8 cellular contexts compared by ENCODE assay signal in genomic region chr16:30985401-30986128, GRCh38. TPM values are rescaled to one million over a fixed set of nuclear protein-coding genes. Genes with fewer than 3 reads are reported as not detected.
DNase-seq lines count a peak whose midpoint lies in the region; ATAC-seq and TF ChIP-seq lines count a peak whose summit lies in the region.

No MANE protein-coding gene starts in this region.

- ATAC-seq in HG03439 (IDR thresholded peaks at IDR 0.05; ENCODE audit: unreplicated experiment): no peak

- intact Hi-C loops in esophagus squamous epithelium (cut with DNase I): loop anchor here (5.0 kb wide), 2 partner anchors 157 to 457 kb away; partner anchors contain the start of gene ZNF843

- H3K9me3 Mint-ChIP-seq in activated CD4-positive, alpha-beta T cell treated with anti-CD3 and anti-CD28 coated beads, Interleukin-2, amount 10 ng/mL, durations not matched to agents 7 days and 5 days: no peaks in the 10 kb centered on the region
- H3K9me3 Mint-ChIP-seq in osteocyte (ENCODE audit: unreplicated experiment): no peaks in the 10 kb centered on the region

- CTCF ChIA-PET in activated CD4-positive, alpha-beta T cell treated with anti-CD3 and anti-CD28 coated beads, Interleukin-2, amount 10 ng/mL, durations not matched to agents 7 days and 5 days (lab: Charles Lee): interaction anchor here (0.5 to 4.4 kb wide), 26 partner anchors 8 to 320 kb away, joined by 3 to 23 read pairs (median 3); partner anchors contain the start of gene VKORC1

- TF ChIP-seq CTCF in esophagus squamous epithelium (IDR thresholded peaks at IDR 0.05): peak in 3 of 6 experiments; percentile 7 to 37 (median 30)
- TF ChIP-seq CTCF in osteocyte (IDR thresholded peaks at IDR 0.05): no peak

- peak overlapping the region; percentile 36 for H3K4me3 Mint-ChIP-seq in activated CD4-positive, alpha-beta T cell treated with anti-CD3 and anti-CD28 coated beads, Interleukin-2, amount 10 ng/mL, durations not matched to agents 7 days and 5 days
- peak overlapping the region; percentile 63 for H3K4me3 Mint-ChIP-seq in osteocyte (ENCODE audit: unreplicated experiment)

- peak overlapping the region; percentile 62 to 83 (median 78) for H3K27ac ChIP-seq in esophagus squamous epithelium

- 28% methylated on average over 5 of the region's 20 CpGs; no CpG with 5 or more reads in 1 of the 2 donors for WGBS in esophagus squamous epithelium, 2 donors

- H3K27me3 ChIP-seq in esophagus squamous epithelium: no peaks in the 10 kb centered on the region

- peak overlapping the region; percentile 54 for H3K27ac Mint-ChIP-seq in activated CD4-positive, alpha-beta T cell treated with anti-CD3 and anti-CD28 coated beads, Interleukin-2, amount 10 ng/mL, durations not matched to agents 7 days and 5 days
- peak overlapping the region; percentile 50 for H3K27ac Mint-ChIP-seq in osteocyte (ENCODE audit: unreplicated experiment)

- TF ChIP-seq POLR2A in esophagus squamous epithelium (IDR thresholded peaks at IDR 0.05): no peak

- DNase-seq in activated CD4-positive, alpha-beta T cell treated with anti-CD3 and anti-CD28 coated beads, Interleukin-2, amount 10 ng/mL, durations not matched to agents 7 days and 5 days: no peak
- no peak for DNase-seq in activated CD4-positive, alpha-beta T cell treated with anti-CD3 and anti-CD28 coated beads for 48 hours
- DNase-seq in OCI-M1 (lab: John Stamatoyannopoulos, UW) (peak; percentile 51), esophagus squamous epithelium (lab: John Stamatoyannopoulos, UW) (no peak), osteocyte (ENCODE audit: extremely low spot score, unreplicated experiment) (no peak), NCI-H1048 (lab: John Stamatoyannopoulos, UW) (no peak), GOT3 (lab: John Stamatoyannopoulos, UW) (no peak)

- peak overlapping the region; percentile 31 to 68 (median 56) for H3K4me3 ChIP-seq in esophagus squamous epithelium

- peaks cover 9% of the 10 kb centered on the region for H3K4me1 Mint-ChIP-seq in activated CD4-positive, alpha-beta T cell treated with anti-CD3 and anti-CD28 coated beads, Interleukin-2, amount 10 ng/mL, durations not matched to agents 7 days and 5 days
- H3K4me1 Mint-ChIP-seq in osteocyte (ENCODE audit: unreplicated experiment): peaks cover 13% of the 10 kb centered on the region

- H3K4me1 ChIP-seq in esophagus squamous epithelium: peaks cover 7 to 23% (median 8%) of the 10 kb centered on the region in 3 donors

- H3K9me3 ChIP-seq in esophagus squamous epithelium: no peaks in the 10 kb centered on the region

- peaks cover 12% of the 10 kb centered on the region for H3K36me3 Mint-ChIP-seq in activated CD4-positive, alpha-beta T cell treated with anti-CD3 and anti-CD28 coated beads, Interleukin-2, amount 10 ng/mL, durations not matched to agents 7 days and 5 days (ENCODE audit: low read depth)
- peaks cover 9% of the 10 kb centered on the region for H3K36me3 Mint-ChIP-seq in osteocyte (ENCODE audit: unreplicated experiment)

- POLR2A ChIA-PET in activated CD4-positive, alpha-beta T cell treated with anti-CD3 and anti-CD28 coated beads, Interleukin-2, amount 10 ng/mL, durations not matched to agents 7 days and 5 days (lab: Charles Lee): interaction anchor here (0.5 kb wide), 1 partner anchor 191 kb away, joined by 3 read pairs; no protein-coding TSS in a partner anchor

- peaks cover 10 to 58% (median 18%) of the 10 kb centered on the region in 3 donors for H3K36me3 ChIP-seq in esophagus squamous epithelium

- no peaks in the 10 kb centered on the region for H3K27me3 Mint-ChIP-seq in activated CD4-positive, alpha-beta T cell treated with anti-CD3 and anti-CD28 coated beads, Interleukin-2, amount 10 ng/mL, durations not matched to agents 7 days and 5 days
- no peaks in the 10 kb centered on the region for H3K27me3 Mint-ChIP-seq in osteocyte (ENCODE audit: unreplicated experiment)

RNA-seq across cellular contexts. Expression of gene HSD3B7, which starts 0.6 kb away (rescaled TPM):
- total RNA-seq in activated CD4-positive, alpha-beta T cell treated with anti-CD3 and anti-CD28 coated beads, Interleukin-2, amount 10 ng/mL, durations not matched to agents 7 days and 5 days: 1 to 10 TPM; 3.4 to 3.5 TPM
- 10 to 100 TPM in 1 of 4 donors, 1 to 10 TPM in 3; 6.9 to 17.0 (median 8.8) TPM for total RNA-seq in esophagus squamous epithelium
- total RNA-seq in osteocyte: 7.5 and 7.6 TPM in 2 replicates

RNA-seq across cellular contexts. Expression of gene STX1B, which starts 24.9 kb away (rescaled TPM):
- total RNA-seq in activated CD4-positive, alpha-beta T cell treated with anti-CD3 and anti-CD28 coated beads, Interleukin-2, amount 10 ng/mL, durations not matched to agents 7 days and 5 days: 1 to 10 TPM in 1 of 2 experiments, under 1 TPM in 1; 0.62 to 1.1 TPM
- total RNA-seq in esophagus squamous epithelium: 1 to 10 TPM in 1 of 4 donors, under 1 TPM in 3; 0.06 to 1.5 (median 0.20) TPM
- total RNA-seq in osteocyte: 1.8 and 4.5 TPM in 2 replicates

RNA-seq across cellular contexts. Expression of gene SETD1A, which starts 28.0 kb away (rescaled TPM):
- 10 to 100 TPM; 26.5 to 26.6 TPM for total RNA-seq in activated CD4-positive, alpha-beta T cell treated with anti-CD3 and anti-CD28 coated beads, Interleukin-2, amount 10 ng/mL, durations not matched to agents 7 days and 5 days
- total RNA-seq in esophagus squamous epithelium (1 to 10 TPM; 3.5 to 8.0 (median 5.4) TPM), osteocyte (20.1 and 22.6 TPM in 2 replicates)

RNA-seq across cellular contexts. Expression of gene ORAI3, which starts 36.7 kb away (rescaled TPM):
- 10 to 100 TPM; 18.4 to 19.0 TPM for total RNA-seq in activated CD4-positive, alpha-beta T cell treated with anti-CD3 and anti-CD28 coated beads, Interleukin-2, amount 10 ng/mL, durations not matched to agents 7 days and 5 days
- total RNA-seq in esophagus squamous epithelium: 10 to 100 TPM in 3 of 4 donors, 1 to 10 TPM in 1; 4.0 to 28.6 (median 18.0) TPM
- 25.2 and 30.0 TPM in 2 replicates for total RNA-seq in osteocyte

RNA-seq across cellular contexts. Expression of gene STX4, which starts 47.8 kb away (rescaled TPM):
- 10 to 100 TPM; 48.0 to 56.7 TPM for total RNA-seq in activated CD4-positive, alpha-beta T cell treated with anti-CD3 and anti-CD28 coated beads, Interleukin-2, amount 10 ng/mL, durations not matched to agents 7 days and 5 days
- total RNA-seq in esophagus squamous epithelium (10 to 100 TPM; 19.0 to 35.9 (median 25.1) TPM), osteocyte (51.8 and 53.4 TPM in 2 replicates)
